9 cellular contexts compared by ENCODE assay signal in the genomic region with DNA sequence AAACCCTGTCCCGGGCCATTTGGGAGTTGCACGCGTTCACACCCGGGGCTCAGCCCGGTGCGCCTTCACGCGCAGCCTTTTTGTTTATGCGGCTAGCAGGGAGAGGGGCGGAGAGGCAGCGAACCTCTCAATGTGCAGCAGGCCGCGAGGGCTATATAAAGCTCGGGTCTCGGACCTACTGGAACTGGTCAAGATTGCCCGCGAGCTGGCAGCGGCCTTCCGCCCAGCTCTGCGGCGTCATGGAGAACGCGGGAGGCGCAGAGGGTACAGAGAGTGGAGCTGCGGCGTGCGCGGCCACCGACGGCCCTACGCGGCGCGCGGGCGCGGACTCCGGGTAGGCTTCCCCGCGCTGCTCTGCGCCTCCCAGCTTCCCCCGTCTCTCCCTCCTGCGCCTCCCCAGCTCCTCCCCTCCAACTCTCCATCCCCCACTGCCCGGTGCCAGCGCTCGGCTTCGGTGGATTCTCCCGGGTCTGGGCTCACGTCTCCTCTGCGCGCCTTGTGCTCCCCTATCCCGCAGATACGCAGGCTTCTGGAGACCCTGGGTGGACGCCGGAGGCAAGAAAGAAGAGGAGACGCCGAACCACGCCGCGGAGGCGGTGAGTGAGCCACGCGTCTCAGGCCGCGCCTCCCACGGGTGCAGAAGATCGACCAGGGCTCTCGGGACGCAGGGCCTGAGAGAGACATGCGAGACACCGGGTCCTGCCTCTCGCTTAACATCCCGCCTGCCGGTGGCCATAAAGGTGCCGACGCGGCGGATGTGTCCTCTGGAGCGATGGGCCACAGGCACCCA. TPM values are rescaled to one million over a fixed set of nuclear protein-coding genes. Genes with fewer than 3 reads are reported as not detected.
DNase-seq lines count a peak whose midpoint lies in the region; ATAC-seq and TF ChIP-seq lines count a peak whose summit lies in the region.
"Had no signal": no experiment of that assay in that cellular context is flagged by ENCODE, and none has a peak within 500 bp of the region (broad histone marks: within the 10 kb centered on the region; RNA-seq: fewer than 3 reads in every experiment).

A gene with protein sequence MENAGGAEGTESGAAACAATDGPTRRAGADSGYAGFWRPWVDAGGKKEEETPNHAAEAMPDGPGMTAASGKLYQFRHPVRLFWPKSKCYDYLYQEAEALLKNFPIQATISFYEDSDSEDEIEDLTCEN (plus strand): TSS at position 183 of the 790 bp plus-strand sequence. CDS start 57 bp downstream, at position 240.

- no peaks in the 10 kb centered on the region for H3K36me3 Mint-ChIP-seq in activated naive CD8-positive, alpha-beta T cell treated with anti-CD3 and anti-CD28 coated beads for 36 hours

- H3K36me3 ChIP-seq in BJ (ENCODE audit: control insufficient read depth, insufficient read depth, low read length), result no peaks in the 10 kb centered on the region
- no peaks in the 10 kb centered on the region for H3K36me3 ChIP-seq in osteoblast (ENCODE audit: insufficient read depth, low read length)

- H3K4me1 Mint-ChIP-seq in activated naive CD8-positive, alpha-beta T cell treated with anti-CD3 and anti-CD28 coated beads for 36 hours, result peaks cover 4% of the 10 kb centered on the region

- ATAC-seq in GM19372 (IDR thresholded peaks at IDR 0.05; ENCODE audit: low read depth, unreplicated experiment), result peak; percentile 67
- ATAC-seq in Right ventricle myocardium superior (ENCODE audit: poor library complexity), result peak; percentile 68
- ATAC-seq in HG03108 (IDR thresholded peaks at IDR 0.05; ENCODE audit: unreplicated experiment), result no peak

- no peaks in the 10 kb centered on the region for H3K9me3 ChIP-seq in osteoblast (ENCODE audit: low read depth, low read length)

- peak within 1 kb of the TSS; percentile 82 for H3K4me2 ChIP-seq in osteoblast (ENCODE audit: insufficient read depth, low read length)

- H3K27me3 Mint-ChIP-seq in activated naive CD8-positive, alpha-beta T cell treated with anti-CD3 and anti-CD28 coated beads for 36 hours, result peaks cover 67% of the 10 kb centered on the region

- peaks cover 2% of the 10 kb centered on the region for H3K4me1 ChIP-seq in osteoblast (ENCODE audit: insufficient read depth, low read length)

- H3K27ac Mint-ChIP-seq in activated naive CD8-positive, alpha-beta T cell treated with anti-CD3 and anti-CD28 coated beads for 36 hours, result no peak within 1 kb of the TSS

- H3K9me3 Mint-ChIP-seq in activated naive CD8-positive, alpha-beta T cell treated with anti-CD3 and anti-CD28 coated beads for 36 hours, result no peaks in the 10 kb centered on the region

- H3K27ac ChIP-seq in osteoblast (ENCODE audit: low read depth, low read length), result no peak within 1 kb of the TSS

- intact Hi-C loops in Right ventricle myocardium superior (cut with DNase I), result no loop called here

- peak within 1 kb of the TSS; percentile 85 for H2AFZ ChIP-seq in osteoblast (ENCODE audit: low read length)

- no peaks in the 10 kb centered on the region for H3K79me2 ChIP-seq in osteoblast (ENCODE audit: insufficient read depth, low read length)

- POLR2A ChIA-PET in BJ (lab: Charles Lee), result no interaction called here

- H3K4me3 ChIP-seq in BJ (ENCODE audit: low read depth, low read length) (peak within 1 kb of the TSS; percentile 31), osteoblast (ENCODE audit: insufficient read depth, low read length) (peak within 1 kb of the TSS; percentile 71)

- DNase-seq in BJ (ENCODE audit: low read depth) (no peak), NCI-H2081 (lab: John Stamatoyannopoulos, UW) (peak; percentile 77 to 83), Right ventricle myocardium superior (peak; percentile 38), osteoblast (ENCODE audit: insufficient read length, low spot score, missing footprints) (peak; percentile 61), RPMI8226 (no peak)
- DNase-seq in activated naive CD8-positive, alpha-beta T cell treated with anti-CD3 and anti-CD28 coated beads for 36 hours, result peak; percentile 18

- CTCF ChIA-PET in BJ (lab: Yijun Ruan, JAX), result interaction anchor here (0.6 kb wide), 1 partner anchor 242 kb away, joined by 3 read pairs; no protein-coding TSS in a partner anchor

- peaks cover 15% of the 10 kb centered on the region for H3K27me3 ChIP-seq in BJ (ENCODE audit: control insufficient read depth, insufficient read depth, low read length)
- peaks cover 34% of the 10 kb centered on the region for H3K27me3 ChIP-seq in osteoblast (ENCODE audit: insufficient read depth, low read length)

- H3K4me3 Mint-ChIP-seq in activated naive CD8-positive, alpha-beta T cell treated with anti-CD3 and anti-CD28 coated beads for 36 hours, result peak within 1 kb of the TSS; percentile 72

- H4K20me1 ChIP-seq in osteoblast (ENCODE audit: insufficient read depth, low read length), result no peaks in the 10 kb centered on the region

- TF ChIP-seq CTCF in BJ (IDR thresholded peaks at IDR 0.05; ENCODE audit: insufficient read depth, low read depth, low read length) (no peak), osteoblast (IDR thresholded peaks at IDR 0.05; ENCODE audit: extremely low read depth, low read depth, low read length) (no peak)

RNA-seq across cellular contexts. Expression of the gene that starts here (rescaled TPM):
- not detected in 2 replicates for polyA plus RNA-seq in BJ (2011; rRNA removed)
- not detected in 2 replicates for polyA minus RNA-seq in BJ (2011; rRNA and poly(A)+ RNA removed)
- total RNA-seq in activated naive CD8-positive, alpha-beta T cell treated with anti-CD3 and anti-CD28 coated beads for 36 hours, result not detected
- total RNA-seq in Right ventricle myocardium superior (not detected), osteoblast (under 0.01 TPM in 1 of 2 replicates, not detected in the other)
- total RNA-seq: pulmonary artery endothelial cell had no signal

Comparison
In these comparisons a context has a peak if more than half of its experiments do, and no peak if none do; other contexts are left out.
1. Peak in DNase-seq in activated naive CD8-positive, alpha-beta T cell treated with anti-CD3 and anti-CD28 coated beads for 36 hours; RNA of the gene not detected or under 1 TPM.
2. Peak in DNase-seq and ATAC-seq in Right ventricle myocardium superior; RNA of the gene not detected or under 1 TPM.
3. Peak in DNase-seq, H3K4me3 ChIP-seq and H3K4me2 ChIP-seq in osteoblast; RNA of the gene not detected or under 1 TPM.
4. DNase-seq: peak in NCI-H2081 (2 of 2); none in BJ (single experiment) and RPMI8226 (single experiment).